Comparison of ENCODE assay signal across 8 cellular contexts in the genomic region with DNA sequence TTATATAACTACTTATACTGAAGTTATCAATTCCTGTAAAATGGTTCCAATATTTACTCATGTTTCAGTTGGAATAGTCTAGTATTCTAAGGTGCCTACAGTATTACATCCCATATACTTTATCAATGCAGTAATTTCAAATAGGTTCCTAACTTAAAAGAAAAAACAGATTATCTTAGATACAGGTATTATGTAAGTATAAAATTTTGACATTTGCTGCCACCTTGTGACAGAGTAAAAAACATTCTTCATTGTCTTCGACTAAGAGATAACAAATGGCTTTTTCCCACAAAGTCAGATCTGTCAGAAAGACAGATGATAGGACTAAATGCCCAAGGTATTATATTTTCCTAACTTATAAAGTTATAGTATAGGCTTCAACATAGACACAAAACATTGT.
DNase-seq lines count a peak whose midpoint lies in the region; ATAC-seq and TF ChIP-seq lines count a peak whose summit lies in the region.

No MANE protein-coding gene starts in this region.

- H2BK15ac ChIP-seq in IMR-90 (ENCODE audit: low read depth, low read length) = no peak overlapping the region

- no peaks in the 10 kb centered on the region for H3K9me1 ChIP-seq in IMR-90 (ENCODE audit: insufficient read depth, low read length)

- H3K4me2 ChIP-seq in IMR-90 (ENCODE audit: low read depth, low read length) = no peak overlapping the region

- no peaks in the 10 kb centered on the region for H3K79me1 ChIP-seq in IMR-90 (ENCODE audit: low read depth in 1 of 2, low read length in 2 of 2)

- in situ Hi-C loops in IMR-90 (cut with MboI; ENCODE audit: low sequenced_read_pairs) = loop anchor here (5.0 kb wide), 1 partner anchor 171 kb away; no protein-coding TSS in a partner anchor

- no peak overlapping the region for H4K8ac ChIP-seq in IMR-90 (ENCODE audit: low read depth in 2 of 2, low read length in 2 of 2)

- H4K5ac ChIP-seq in IMR-90 (ENCODE audit: low read depth, low read length) = no peak overlapping the region

- no peak overlapping the region for H2BK5ac ChIP-seq in IMR-90 (ENCODE audit: low read depth, low read length, poor library complexity, severe bottlenecking)

- H3K27me3 ChIP-seq in IMR-90 (ENCODE audit: control insufficient read depth, insufficient read depth, low read length) = no peaks in the 10 kb centered on the region
- H3K27me3 ChIP-seq in adipocyte (replicated peaks; ENCODE audit: control insufficient read depth, insufficient read depth, low read length) = no peaks in the 10 kb centered on the region
- H3K27me3 ChIP-seq in left lung = no peaks in the 10 kb centered on the region

- no peaks in the 10 kb centered on the region for H4K20me1 ChIP-seq in IMR-90 (ENCODE audit: insufficient read depth, low read length)

- intact Hi-C loops in Calu3 (cut with micrococcal nuclease; ENCODE audit: unreplicated experiment) = loop anchor here (1.0 to 2.0 kb wide), 2 partner anchors 174 to 431 kb away; no protein-coding TSS in a partner anchor
- intact Hi-C loops in IMR-90 (cut with micrococcal nuclease) = loop anchor here (1.0 to 5.0 kb wide), 2 partner anchors 174 to 326 kb away; no protein-coding TSS in a partner anchor
- intact Hi-C loops in left lung (cut with DNase I) = loop anchor here in 1 of 2 donors (10.0 kb wide), 1 partner anchor 169 kb away; no protein-coding TSS in a partner anchor

- no peaks in the 10 kb centered on the region for H3K27me3 Mint-ChIP-seq in Calu3 (ENCODE audit: unreplicated experiment)
- H3K27me3 Mint-ChIP-seq in activated naive CD4-positive, alpha-beta T cell treated with anti-CD3 and anti-CD28 coated beads, Interleukin-2, amount 10 ng/mL, durations not matched to agents 7 days and 5 days = no peaks in the 10 kb centered on the region

- H3K4me1 ChIP-seq in IMR-90 (ENCODE audit: control insufficient read depth, insufficient read depth, low read length) (no peaks in the 10 kb centered on the region), adipocyte (ENCODE audit: control insufficient read depth, insufficient read depth, low read length) (no peaks in the 10 kb centered on the region), left lung (no peaks in the 10 kb centered on the region)

- dilution Hi-C loops in IMR-90 (cut with HindIII; ENCODE audit: low sequenced_read_pairs, unreplicated experiment) = no loop called here

- no peak for TF ChIP-seq POLR2A in IMR-90 (IDR thresholded peaks at IDR 0.05; ENCODE audit: low read depth, low read length)

- no peak overlapping the region for H2AFZ ChIP-seq in IMR-90 (replicated peaks; ENCODE audit: low read length, poor library complexity)

- no peak overlapping the region for H2BK20ac ChIP-seq in IMR-90 (ENCODE audit: low read depth, low read length)

- H3K9me3 Mint-ChIP-seq in Calu3 (ENCODE audit: low read depth, unreplicated experiment) = no peaks in the 10 kb centered on the region
- H3K9me3 Mint-ChIP-seq in activated naive CD4-positive, alpha-beta T cell treated with anti-CD3 and anti-CD28 coated beads, Interleukin-2, amount 10 ng/mL, durations not matched to agents 7 days and 5 days = peaks cover 16% of the 10 kb centered on the region

- H3K36me3 Mint-ChIP-seq in Calu3 (ENCODE audit: insufficient read depth, unreplicated experiment) = no peaks in the 10 kb centered on the region
- peaks cover 58% of the 10 kb centered on the region for H3K36me3 Mint-ChIP-seq in activated naive CD4-positive, alpha-beta T cell treated with anti-CD3 and anti-CD28 coated beads, Interleukin-2, amount 10 ng/mL, durations not matched to agents 7 days and 5 days

- H3K23ac ChIP-seq in IMR-90 (ENCODE audit: low read depth, low read length) = no peak overlapping the region

- H3K9me3 ChIP-seq in IMR-90 (ENCODE audit: control insufficient read depth, insufficient read depth, low read length) = no peaks in the 10 kb centered on the region
- no peaks in the 10 kb centered on the region for H3K9me3 ChIP-seq in adipocyte (ENCODE audit: control insufficient read depth, low read length)
- peaks cover 0 to 9% of the 10 kb centered on the region in 2 donors for H3K9me3 ChIP-seq in left lung

- no peak overlapping the region for H2BK120ac ChIP-seq in IMR-90 (ENCODE audit: low read depth, low read length)

- POLR2A ChIA-PET in IMR-90 (lab: Charles Lee; ENCODE audit: unreplicated experiment) = no interaction called here

- DNase-seq in Calu3 = peak; percentile 4
- DNase-seq in IMR-90 = peak; percentile 51
- DNase-seq in adipocyte (ENCODE audit: low read depth) = peak; percentile 76
- no peak for DNase-seq in left lung
- no peak for DNase-seq in activated naive CD4-positive, alpha-beta T cell treated with anti-CD3 and anti-CD28 coated beads, Interleukin-2, amount 10 ng/mL, durations not matched to agents 7 days and 5 days
- DNase-seq in activated CD4-positive, alpha-beta T cell treated with anti-CD3 and anti-CD28 coated beads, Interleukin-2, amount 50 U/mL, for 1 hour = no peak

- H3K4me1 Mint-ChIP-seq in Calu3 (ENCODE audit: low read depth, unreplicated experiment) = no peaks in the 10 kb centered on the region
- H3K4me1 Mint-ChIP-seq in activated naive CD4-positive, alpha-beta T cell treated with anti-CD3 and anti-CD28 coated beads, Interleukin-2, amount 10 ng/mL, durations not matched to agents 7 days and 5 days = peaks cover 42% of the 10 kb centered on the region

- H3K27ac ChIP-seq in IMR-90 (ENCODE audit: insufficient read depth, low read length) (no peak overlapping the region), left lung (no peak overlapping the region)

- H4K91ac ChIP-seq in IMR-90 (ENCODE audit: insufficient read depth, low read depth, low read length) = no peak overlapping the region

- no peak overlapping the region for H2AK5ac ChIP-seq in IMR-90 (ENCODE audit: low read depth, low read length)

- ATAC-seq in IMR-90 (ENCODE audit: low read depth) = peak; percentile 29; the same call in 1 of the 2 replicates
- peak; percentile 67 for ATAC-seq in left lung
- ATAC-seq in HG03565 (IDR thresholded peaks at IDR 0.05; ENCODE audit: unreplicated experiment) = no peak
- no peak for ATAC-seq in HG02884 (IDR thresholded peaks at IDR 0.05; ENCODE audit: unreplicated experiment)

- WGBS in IMR-90 (ENCODE audit: extremely low coverage in 2 of 2, insufficient read length in 1 of 2), 2 experiments = no CpG with 5 or more reads among the region's 1 CpG

- H3K27ac Mint-ChIP-seq in Calu3 (ENCODE audit: unreplicated experiment) = no peak overlapping the region
- H3K27ac Mint-ChIP-seq in activated naive CD4-positive, alpha-beta T cell treated with anti-CD3 and anti-CD28 coated beads, Interleukin-2, amount 10 ng/mL, durations not matched to agents 7 days and 5 days = no peak overlapping the region

- H3K36me3 ChIP-seq in IMR-90 (ENCODE audit: control insufficient read depth, insufficient read depth, low read length) = no peaks in the 10 kb centered on the region
- peaks cover 3% of the 10 kb centered on the region for H3K36me3 ChIP-seq in adipocyte (ENCODE audit: control insufficient read depth, insufficient read depth, low read length, severe bottlenecking)
- peaks cover 0 to 6% of the 10 kb centered on the region in 2 donors for H3K36me3 ChIP-seq in left lung

- H3K4ac ChIP-seq in IMR-90 (ENCODE audit: low read depth, low read length) = no peak overlapping the region

- H3K9ac ChIP-seq in IMR-90 (ENCODE audit: low read depth, low read length) (no peak overlapping the region), adipocyte (ENCODE audit: low read length) (no peak overlapping the region)

- peak; percentile 56 for TF ChIP-seq RAD21 in IMR-90 (IDR thresholded peaks at IDR 0.05; ENCODE audit: low read length)

- no peak overlapping the region for H3K14ac ChIP-seq in IMR-90 (replicated peaks; ENCODE audit: low read depth, low read length)

- CTCF ChIA-PET in Calu3 (lab: Charles Lee) = no interaction called here
- CTCF ChIA-PET in IMR-90 (lab: Yijun Ruan, JAX) = no interaction called here
- CTCF ChIA-PET in activated naive CD4-positive, alpha-beta T cell treated with anti-CD3 and anti-CD28 coated beads, Interleukin-2, amount 10 ng/mL, durations not matched to agents 7 days and 5 days (lab: Charles Lee) = interaction anchor here (0.7 to 0.8 kb wide), 2 partner anchors 173 to 478 kb away, joined by 3 to 4 read pairs; no protein-coding TSS in a partner anchor

- H3K4me3 ChIP-seq in IMR-90 (ENCODE audit: insufficient read depth, low read depth, low read length) = no peak overlapping the region
- H3K4me3 ChIP-seq in adipocyte (ENCODE audit: low read length) = no peak overlapping the region
- no peak overlapping the region for H3K4me3 ChIP-seq in left lung

- H2AK9ac ChIP-seq in IMR-90 (replicated peaks; ENCODE audit: low read depth, low read length, poor library complexity) = no peak overlapping the region

- H3K56ac ChIP-seq in IMR-90 (ENCODE audit: extremely low read depth, insufficient read depth, low read length) = no peak overlapping the region

- no peak overlapping the region for H3K18ac ChIP-seq in IMR-90 (ENCODE audit: low read depth, low read length)

- BruUV-seq in Calu3 (replicated peaks; lab: Mats Ljungman, UMichigan) (no TSS peak), IMR-90 (replicated peaks; lab: Mats Ljungman, UMichigan) (no TSS peak)

- TF ChIP-seq CTCF in Calu3 (IDR thresholded peaks at IDR 0.05; ENCODE audit: unreplicated experiment) = no peak
- peak; percentile 47 for TF ChIP-seq CTCF in IMR-90 (conservative IDR thresholded peaks at IDR 0.05; ENCODE audit: low read depth, low read length)
- TF ChIP-seq CTCF in left lung (IDR thresholded peaks at IDR 0.05) = peak; percentile 19 to 31

- H3K4me3 Mint-ChIP-seq in Calu3 (ENCODE audit: low read depth, unreplicated experiment) = no peak overlapping the region
- no peak overlapping the region for H3K4me3 Mint-ChIP-seq in activated naive CD4-positive, alpha-beta T cell treated with anti-CD3 and anti-CD28 coated beads, Interleukin-2, amount 10 ng/mL, durations not matched to agents 7 days and 5 days

TF ChIP-seq in IMR-90, 13 proteins besides CTCF, POLR2A, EP300 and RAD21:
- TF ChIP-seq RCOR1 (IDR thresholded peaks at IDR 0.05; ENCODE audit: insufficient replicate concordance, low read length) (no peak), SMC3 (IDR thresholded peaks at IDR 0.05; ENCODE audit: low read depth, low read length) (peak; percentile 61), MXI1 (IDR thresholded peaks at IDR 0.05; ENCODE audit: borderline replicate concordance, low read depth, low read length) (no peak), FOS (IDR thresholded peaks at IDR 0.05; ENCODE audit: low read depth, low read length) (no peak), MAFK (IDR thresholded peaks at IDR 0.05; ENCODE audit: low read depth, low read length) (no peak)

Comparison
In these comparisons a context has a peak if more than half of its experiments do, and no peak if none do; other contexts are left out.
1. DNase-seq: peak in Calu3 (single experiment), IMR-90 (single experiment) and adipocyte (single experiment); none in left lung (0 of 2), activated naive CD4-positive, alpha-beta T cell treated with anti-CD3 and anti-CD28 coated beads, Interleukin-2, amount 10 ng/mL, durations not matched to agents 7 days and 5 days (single experiment) and activated CD4-positive, alpha-beta T cell treated with anti-CD3 and anti-CD28 coated beads, Interleukin-2, amount 50 U/mL, for 1 hour (single experiment).
2. ATAC-seq: peak in IMR-90 (single experiment) and left lung (single experiment); none in HG03565 (single experiment) and HG02884 (single experiment).